21 cellular contexts compared by ENCODE assay signal in genomic region chr22:37526376-37526775, GRCh38. TPM values are rescaled to one million over a fixed set of nuclear protein-coding genes. Genes with fewer than 3 reads are reported as not detected.
A peak's percentile ranks its signal among the peaks of the same experiment; 100 is the strongest.
DNase-seq lines count a peak whose midpoint lies in the region; ATAC-seq, FAIRE-seq and TF ChIP-seq lines count a peak whose summit lies in the region.
"Had no signal": no experiment of that assay in that cellular context is flagged by ENCODE, and none has a peak within 500 bp of the region (broad histone marks: within the 10 kb centered on the region; RNA-seq: fewer than 3 reads in every experiment).

No MANE protein-coding gene starts in this region.

- H3K9ac ChIP-seq in H1 (replicated peaks in 1 of 4; ENCODE audit: extremely low read depth in 1 of 4, low read depth in 3 of 4, low read length in 3 of 4): no peak overlapping the region

- no peak overlapping the region for H2AFZ ChIP-seq in PC-9
- H2AFZ ChIP-seq in H1 (ENCODE audit: low read length): no peak overlapping the region
- H2AFZ ChIP-seq in osteoblast (ENCODE audit: low read length): no peak overlapping the region
- H2AFZ ChIP-seq: GM23338 had no signal

- H3K79me1 ChIP-seq in H1 (ENCODE audit: low read depth, low read length): no peaks in the 10 kb centered on the region

- no peak overlapping the region for H2BK120ac ChIP-seq in H1 (replicated peaks; ENCODE audit: low read depth, low read length)

- TF ChIP-seq CTCF in PC-9 (conservative IDR thresholded peaks at IDR 0.05): no peak
- no peak for TF ChIP-seq CTCF in H1 (IDR thresholded peaks at IDR 0.05; ENCODE audit: control extremely low read depth in 1 of 3, insufficient read depth in 1 of 3, low read depth in 1 of 3, low read length in 3 of 3)
- TF ChIP-seq CTCF in osteoblast (IDR thresholded peaks at IDR 0.05; ENCODE audit: extremely low read depth, low read depth, low read length): no peak

- H4K5ac ChIP-seq in H1 (ENCODE audit: insufficient read length, low read depth, low read length): no peak overlapping the region

- BruUV-seq in PC-9 (replicated peaks; lab: Mats Ljungman, UMichigan): TSS peak; percentile 79

- no peak for ATAC-seq in GM18517 (IDR thresholded peaks at IDR 0.05; ENCODE audit: unreplicated experiment)
- ATAC-seq in HG02610 (IDR thresholded peaks at IDR 0.05; ENCODE audit: unreplicated experiment): no peak
- ATAC-seq: GM23338, left lung had no signal

- TF ChIP-seq EP300 in H1 (IDR thresholded peaks at IDR 0.05; ENCODE audit: borderline replicate concordance in 1 of 2, low read depth in 2 of 2, low read length in 2 of 2): no peak

- H3K27me3 ChIP-seq in PC-9 (ENCODE audit: insufficient read depth, low read depth) (no peaks in the 10 kb centered on the region), H1 (replicated peaks in 1 of 4; ENCODE audit: control insufficient read depth in 3 of 4, extremely low read depth in 1 of 4, insufficient read depth in 3 of 4, low read length in 3 of 4) (no peaks in the 10 kb centered on the region; a peak in 1 of 7 replicates), osteoblast (ENCODE audit: insufficient read depth, low read length) (no peaks in the 10 kb centered on the region)

- TF ChIP-seq POLR2A in H1 (IDR thresholded peaks at IDR 0.05; ENCODE audit: control extremely low read depth in 1 of 2, low read depth in 2 of 2, low read length in 2 of 2) (no peak), erythroblast (IDR thresholded peaks at IDR 0.05; ENCODE audit: low read length) (no peak)

- CTCF ChIA-PET in PC-9 (lab: Charles Lee) (interaction anchor here (1.9 kb wide), 1 partner anchor 18 kb away, joined by 5 read pairs; no protein-coding TSS in a partner anchor), H1 (lab: Charles Lee; ENCODE audit: partially characterized antibody) (interaction anchor here (1.1 to 5.7 kb wide), 2 partner anchors 40 to 54 kb away, joined by 5 to 55 read pairs; no protein-coding TSS in a partner anchor)

- no peak for TF ChIP-seq RAD21 in H1 (IDR thresholded peaks at IDR 0.05 in 1 of 2, conservative IDR thresholded peaks at IDR 0.05 in 1 of 2; ENCODE audit: low read depth in 2 of 2, low read length in 2 of 2)

- no peak overlapping the region for H3K4ac ChIP-seq in H1 (replicated peaks; ENCODE audit: insufficient read length, low read depth, low read length)

- H4K8ac ChIP-seq in H1 (ENCODE audit: extremely low read depth, insufficient read depth, low read length): peak overlapping the region; percentile 36

- peak; percentile 78 for DNase-seq in AG20443 (ENCODE audit: low spot score)
- peak in 1 of 2 experiments; percentile 51 for DNase-seq in PC-9
- DNase-seq in H1 (ENCODE audit: low read depth in 1 of 2, low spot score in 2 of 2): no peak
- peak; percentile 96 for DNase-seq in osteoblast (ENCODE audit: insufficient read length, low spot score, missing footprints)
- no peak for DNase-seq in NCI-H1930 (lab: John Stamatoyannopoulos, UW)
- no peak for DNase-seq in erythroblast (lab: John Stamatoyannopoulos, UW)
- DNase-seq: activated CD4-positive, alpha-beta T cell treated with anti-CD3 and anti-CD28 coated beads for 48 hours; activated CD8-positive, alpha-beta memory T cell treated with anti-CD3 and anti-CD28 coated beads, Interleukin-2, amount 50 U/mL, for 48 hours; activated naive CD4-positive, alpha-beta T cell treated with Interleukin-2 at 50 U/mL for 16 hours; GF-D8; NCI-H2029; NCI-H510A; stimulated activated naive CD4-positive, alpha-beta T cell treated with Interleukin-2 at 50 U/mL for 16 hours had no signal

- no peak overlapping the region for H2BK5ac ChIP-seq in H1 (ENCODE audit: low read depth, low read length)

- H3K18ac ChIP-seq in H1 (ENCODE audit: extremely low read depth, low read length): no peak overlapping the region

- no peak overlapping the region for H2BK15ac ChIP-seq in H1 (ENCODE audit: low read length)

- H3K9me3 ChIP-seq in PC-9 (ENCODE audit: insufficient read depth, low read depth) (no peaks in the 10 kb centered on the region), H1 (ENCODE audit: insufficient read depth in 2 of 2, low read depth in 1 of 2, low read length in 1 of 2) (no peaks in the 10 kb centered on the region), osteoblast (ENCODE audit: low read depth, low read length) (no peaks in the 10 kb centered on the region)
- H3K9me3 ChIP-seq: left lung had no signal

- POLR2A ChIA-PET in PC-9 (lab: Charles Lee; ENCODE audit: unreplicated experiment): no interaction called here
- POLR2A ChIA-PET in H1 (lab: Charles Lee; ENCODE audit: partially characterized antibody): no interaction called here

- no peaks in the 10 kb centered on the region for H3K23me2 ChIP-seq in H1 (ENCODE audit: low read depth, low read length)

- H3K14ac ChIP-seq in H1 (ENCODE audit: insufficient read length): no peak overlapping the region

- peaks cover 47% of the 10 kb centered on the region for H3F3A ChIP-seq in PC-9 (ENCODE audit: insufficient read depth, low read depth)

- intact Hi-C loops in PC-9 (cut with micrococcal nuclease; ENCODE audit: unreplicated experiment): loop anchor here (2.0 kb wide), 1 partner anchor 14 kb away; no protein-coding TSS in a partner anchor

- FAIRE-seq in H1 (lab: Jason Lieb, UNC): no peak
- FAIRE-seq: GM12892 had no signal

- H3K4me1 ChIP-seq in PC-9 (replicated peaks; ENCODE audit: insufficient read depth) (peaks cover 45% of the 10 kb centered on the region), H1 (replicated peaks in 1 of 4; ENCODE audit: control insufficient read depth in 3 of 4, insufficient read depth in 4 of 4, low read length in 3 of 4) (no peaks in the 10 kb centered on the region), osteoblast (ENCODE audit: insufficient read depth, low read length) (peaks cover 30% of the 10 kb centered on the region)

- H4K20me1 ChIP-seq in PC-9 (ENCODE audit: insufficient read depth) (no peaks in the 10 kb centered on the region), H1 (replicated peaks in 1 of 2; ENCODE audit: control insufficient read depth in 1 of 2, insufficient read depth in 2 of 2, low read length in 2 of 2) (no peaks in the 10 kb centered on the region), osteoblast (ENCODE audit: insufficient read depth, low read length) (no peaks in the 10 kb centered on the region)

- H3K4me3 ChIP-seq in PC-9 (no peak overlapping the region), H1 (ENCODE audit: extremely low read depth in 1 of 4, insufficient read depth in 2 of 4, low read depth in 3 of 4, low read length in 4 of 4) (no peak overlapping the region), osteoblast (ENCODE audit: insufficient read depth, low read length) (no peak overlapping the region)
- H3K4me3 ChIP-seq: GM23338, left lung, SK-N-MC had no signal

- H2AK5ac ChIP-seq in H1 (ENCODE audit: low read depth, low read length): no peak overlapping the region

- H2BK12ac ChIP-seq in H1 (ENCODE audit: low read depth, low read length): no peak overlapping the region

- 85% methylated on average over 12 of the region's 12 CpGs; no CpG with 5 or more reads in 1 of the 2 experiments for WGBS in H1 (ENCODE audit: extremely low coverage in 1 of 2, insufficient coverage in 1 of 2, insufficient read length in 1 of 2, insufficient replicate concordance in 2 of 2, low coverage in 1 of 2, low lambda C conversion rate in 2 of 2, missing lambda C conversion rate in 1 of 2), 2 experiments

- H3K23ac ChIP-seq in H1 (ENCODE audit: insufficient read length): no peak overlapping the region

- no peaks in the 10 kb centered on the region for H3K9me2 ChIP-seq in PC-9 (ENCODE audit: insufficient read depth)

- no peak overlapping the region for H4K91ac ChIP-seq in H1 (replicated peaks; ENCODE audit: insufficient read length, low read length)

- no peak overlapping the region for H2BK20ac ChIP-seq in H1 (ENCODE audit: low read length)

- H3K79me2 ChIP-seq in PC-9 (ENCODE audit: low read depth): no peaks in the 10 kb centered on the region
- no peaks in the 10 kb centered on the region for H3K79me2 ChIP-seq in H1 (ENCODE audit: control insufficient read depth in 1 of 2, insufficient read depth in 2 of 2, low read length in 2 of 2)
- no peaks in the 10 kb centered on the region for H3K79me2 ChIP-seq in osteoblast (ENCODE audit: insufficient read depth, low read length)

- H3K56ac ChIP-seq in H1 (replicated peaks; ENCODE audit: insufficient read length, low read depth, low read length): no peak overlapping the region

- H3K36me3 ChIP-seq in PC-9 (ENCODE audit: low read depth) (no peaks in the 10 kb centered on the region), H1 (ENCODE audit: control insufficient read depth in 2 of 4, insufficient read depth in 4 of 4, low read length in 3 of 4) (no peaks in the 10 kb centered on the region), osteoblast (ENCODE audit: insufficient read depth, low read length) (no peaks in the 10 kb centered on the region)
- H3K36me3 ChIP-seq: left lung had no signal

- H3K27ac ChIP-seq in PC-9: peak overlapping the region; percentile 87
- no peak overlapping the region for H3K27ac ChIP-seq in H1 (ENCODE audit: low read depth, low read length)
- peak overlapping the region; percentile 96 for H3K27ac ChIP-seq in osteoblast (ENCODE audit: low read depth, low read length)
- H3K27ac ChIP-seq: left lung, SK-N-MC had no signal

- H3K4me2 ChIP-seq in PC-9: peak overlapping the region; percentile 67
- no peak overlapping the region for H3K4me2 ChIP-seq in H1 (ENCODE audit: insufficient read depth in 1 of 2, low read depth in 2 of 2, low read length in 2 of 2)
- H3K4me2 ChIP-seq in osteoblast (ENCODE audit: insufficient read depth, low read length): peak overlapping the region; percentile 62
- H3K4me2 ChIP-seq: GM23338 had no signal

RNA-seq across cellular contexts. Expression of gene CARD10, which starts 7.2 kb away (rescaled TPM):
- total RNA-seq in PC-9 (2021) (63.9 and 76.7 TPM in 2 replicates), osteoblast (11.9 and 12.7 TPM in 2 replicates)
- total RNA-seq in H1 (2021; fragmentation: NEBNext Ultra II Directional; extraction: Animal tissue kit (Norgen Biotek cat#: 25700)): 14.4 and 14.6 TPM in 2 replicates
- polyA plus RNA-seq in H1 (2011; rRNA removed): 13.5 and 17.4 TPM in 2 replicates
- 11.2 TPM for polyA plus RNA-seq in H1 (2011; cell fraction: cytosol; rRNA removed)
- polyA plus RNA-seq in H1 (2011; cell fraction: nucleus; rRNA removed): 23.7 TPM
- polyA plus RNA-seq in H1 (2012, experiment 1 of 2): 7.9 to 13.1 TPM (median 11.6 TPM) in 4 replicates
- polyA plus RNA-seq in H1 (2012, experiment 2 of 2): 11.4 TPM
- polyA plus RNA-seq in H1 (2013, experiment 1 of 2): 9.2 TPM
- polyA plus RNA-seq in H1 (2013, experiment 2 of 2): 9.2 TPM
- polyA minus RNA-seq in H1 (2011; rRNA and poly(A)+ RNA removed): 6.8 and 7.5 TPM in 2 replicates
- polyA minus RNA-seq in H1 (2011; cell fraction: cytosol; rRNA and poly(A)+ RNA removed): 11.4 TPM
- 5.0 TPM for polyA minus RNA-seq in H1 (2011; cell fraction: nucleus; rRNA and poly(A)+ RNA removed)

RNA-seq across cellular contexts. Expression of gene CDC42EP1, which starts 33.9 kb away (rescaled TPM):
- total RNA-seq in PC-9 (2021): 94.0 and 110 TPM in 2 replicates
- total RNA-seq in H1 (2021; fragmentation: NEBNext Ultra II Directional; extraction: Animal tissue kit (Norgen Biotek cat#: 25700)): 10.1 and 11.2 TPM in 2 replicates
- polyA plus RNA-seq in H1 (2011; rRNA removed): 8.3 and 15.4 TPM in 2 replicates
- polyA plus RNA-seq in H1 (2011; cell fraction: cytosol; rRNA removed): 5.3 TPM
- polyA plus RNA-seq in H1 (2011; cell fraction: nucleus; rRNA removed): 7.8 TPM
- 5.5 to 11.6 TPM (median 10.8 TPM) in 4 replicates for polyA plus RNA-seq in H1 (2012, experiment 1 of 2)
- polyA plus RNA-seq in H1 (2012, experiment 2 of 2): 8.9 TPM
- polyA plus RNA-seq in H1 (2013, experiment 1 of 2): 11.0 TPM
- 10.5 TPM for polyA plus RNA-seq in H1 (2013, experiment 2 of 2)
- polyA minus RNA-seq in H1 (2011; rRNA and poly(A)+ RNA removed): 2.1 and 2.2 TPM in 2 replicates
- 4.3 TPM for polyA minus RNA-seq in H1 (2011; cell fraction: cytosol; rRNA and poly(A)+ RNA removed)
- 5.1 TPM for polyA minus RNA-seq in H1 (2011; cell fraction: nucleus; rRNA and poly(A)+ RNA removed)
- 28.6 and 35.5 TPM in 2 replicates for total RNA-seq in osteoblast

RNA-seq across cellular contexts. Expression of gene MFNG, which starts 40.2 kb away (rescaled TPM):
- total RNA-seq in PC-9 (2021) (26.0 and 28.1 TPM in 2 replicates), osteoblast (0.29 and 0.72 TPM in 2 replicates)
- 1.7 and 1.8 TPM in 2 replicates for total RNA-seq in H1 (2021; fragmentation: NEBNext Ultra II Directional; extraction: Animal tissue kit (Norgen Biotek cat#: 25700))
- polyA plus RNA-seq in H1 (2011; rRNA removed): 5.5 and 8.0 TPM in 2 replicates
- 5.4 TPM for polyA plus RNA-seq in H1 (2011; cell fraction: cytosol; rRNA removed)
- 11.5 TPM for polyA plus RNA-seq in H1 (2011; cell fraction: nucleus; rRNA removed)
- 1.7 to 3.1 TPM (median 2.6 TPM) in 4 replicates for polyA plus RNA-seq in H1 (2012, experiment 1 of 2)
- 1.5 TPM for polyA plus RNA-seq in H1 (2012, experiment 2 of 2)
- polyA plus RNA-seq in H1 (2013, experiment 1 of 2): 2.4 TPM
- polyA plus RNA-seq in H1 (2013, experiment 2 of 2): 2.8 TPM
- 1.3 and 1.6 TPM in 2 replicates for polyA minus RNA-seq in H1 (2011; rRNA and poly(A)+ RNA removed)
- 6.8 TPM for polyA minus RNA-seq in H1 (2011; cell fraction: cytosol; rRNA and poly(A)+ RNA removed)
- polyA minus RNA-seq in H1 (2011; cell fraction: nucleus; rRNA and poly(A)+ RNA removed): 4.9 TPM

RNA-seq across cellular contexts. Expression of gene LGALS2, which starts 53.5 kb away (rescaled TPM):
- total RNA-seq in PC-9 (2021): not detected in 2 replicates
- not detected in 2 replicates for total RNA-seq in H1 (2021; fragmentation: NEBNext Ultra II Directional; extraction: Animal tissue kit (Norgen Biotek cat#: 25700))
- not detected in 2 replicates for polyA plus RNA-seq in H1 (2011; rRNA removed)
- polyA plus RNA-seq in H1 (2011; cell fraction: cytosol; rRNA removed): not detected
- polyA plus RNA-seq in H1 (2011; cell fraction: nucleus; rRNA removed): not detected
- polyA plus RNA-seq in H1 (2012, experiment 1 of 2): not detected in 4 replicates
- not detected for polyA plus RNA-seq in H1 (2012, experiment 2 of 2)
- polyA plus RNA-seq in H1 (2013, experiment 1 of 2): not detected
- not detected for polyA plus RNA-seq in H1 (2013, experiment 2 of 2)
- polyA minus RNA-seq in H1 (2011; rRNA and poly(A)+ RNA removed): not detected in 2 replicates
- polyA minus RNA-seq in H1 (2011; cell fraction: cytosol; rRNA and poly(A)+ RNA removed): not detected
- polyA minus RNA-seq in H1 (2011; cell fraction: nucleus; rRNA and poly(A)+ RNA removed): not detected
- not detected in 2 replicates for total RNA-seq in osteoblast
- total RNA-seq: GM23338, ureter had no signal
- polyA plus RNA-seq: AG04450, GM23338 had no signal

Comparison
In these comparisons a context has a peak if more than half of its experiments do, and no peak if none do; other contexts are left out.
1. DNase-seq: peak in AG20443 (single experiment) and osteoblast (single experiment); none in H1 (0 of 2), NCI-H1930 (0 of 2) and erythroblast (0 of 2).
2. H3K4me2 ChIP-seq: peak in PC-9 (single experiment) and osteoblast (single experiment); none in H1 (0 of 2).